Comparison of ENCODE assay signal across 13 cellular contexts in the genomic region with DNA sequence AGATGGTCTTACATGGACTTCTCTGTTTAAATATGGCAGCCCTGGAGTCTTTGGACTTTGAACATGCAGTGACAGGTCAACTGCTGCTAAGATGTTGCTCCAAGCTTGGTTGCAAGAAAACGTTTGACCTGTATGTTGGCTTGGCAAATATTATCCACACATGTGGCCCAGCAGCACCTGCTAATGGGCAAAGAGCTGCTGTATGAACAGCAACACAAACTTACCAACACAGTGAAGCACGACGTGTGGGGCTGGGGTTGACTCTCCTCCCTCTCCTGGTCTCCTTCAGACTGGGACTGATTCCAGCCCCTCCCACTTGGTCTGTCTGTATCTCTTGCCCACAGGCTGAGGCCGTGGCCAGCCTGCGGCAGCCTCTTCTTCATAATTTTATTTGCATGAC. TPM values are rescaled to one million over a fixed set of nuclear protein-coding genes. Genes with fewer than 3 reads are reported as not detected.
DNase-seq lines count a peak whose midpoint lies in the region; ATAC-seq and TF ChIP-seq lines count a peak whose summit lies in the region.
"Had no signal": no experiment of that assay in that cellular context is flagged by ENCODE, and none has a peak within 500 bp of the region (broad histone marks: within the 10 kb centered on the region; RNA-seq: fewer than 3 reads in every experiment).

No MANE protein-coding gene starts in this region.

- no peaks in the 10 kb centered on the region for H3K27me3 Mint-ChIP-seq in type B pancreatic cell

- TF ChIP-seq CTCF in mammary epithelial cell (conservative IDR thresholded peaks at IDR 0.05 in 1 of 2, IDR thresholded peaks at IDR 0.05 in 1 of 2; ENCODE audit: extremely low read depth in 1 of 2, insufficient read depth in 1 of 2, low read depth in 1 of 2, low read length in 2 of 2) (no peak), type B pancreatic cell (conservative IDR thresholded peaks at IDR 0.05) (no peak)

- ATAC-seq in HG02678 (IDR thresholded peaks at IDR 0.05; ENCODE audit: unreplicated experiment): no peak

- no peaks in the 10 kb centered on the region for H3K79me2 ChIP-seq in mammary epithelial cell (ENCODE audit: insufficient read depth, low read length)

- H2AFZ ChIP-seq in mammary epithelial cell (ENCODE audit: low read depth, low read length): peak overlapping the region; percentile 13

- intact Hi-C loops in mammary epithelial cell (cut with micrococcal nuclease): no loop called here

- H3K4me3 Mint-ChIP-seq in type B pancreatic cell: peak overlapping the region; percentile 53
- H3K4me3 Mint-ChIP-seq: memory B cell had no signal

- H3K9me3 ChIP-seq in mammary epithelial cell (replicated peaks; ENCODE audit: insufficient read depth, low read length) (no peaks in the 10 kb centered on the region), muscle layer of colon (ENCODE audit: low read length) (no peaks in the 10 kb centered on the region)

- WGBS in mammary epithelial cell (ENCODE audit: low coverage, missing lambda C conversion rate): 38% methylated on average over 5 of the region's 5 CpGs

- H3K36me3 Mint-ChIP-seq in type B pancreatic cell: no peaks in the 10 kb centered on the region
- H3K36me3 Mint-ChIP-seq: memory B cell had no signal

- H3K4me1 ChIP-seq in mammary epithelial cell (ENCODE audit: insufficient read depth, low read length): no peaks in the 10 kb centered on the region
- peaks cover 45% of the 10 kb centered on the region for H3K4me1 ChIP-seq in muscle layer of colon (ENCODE audit: insufficient read depth, low read length)

- DNase-seq in DMS53 (lab: John Stamatoyannopoulos, UW) (peak; percentile 46), DMS53 treated with DMSO at 0.1 percent for 48 hours (lab: John Stamatoyannopoulos, UW; ENCODE audit: unreplicated experiment) (no peak), mammary epithelial cell (no peak), type B pancreatic cell (ENCODE audit: extremely low spot score, unreplicated experiment) (no peak), NCI-H1048 (lab: John Stamatoyannopoulos, UW) (no peak), T-helper 9 cell (no peak)
- DNase-seq: 8988T, DND-41, Kasumi-1, T1000 had no signal

- CTCF ChIA-PET in mammary epithelial cell (lab: Charles Lee; ENCODE audit: low non-redundant PET): no interaction called here

- no peaks in the 10 kb centered on the region for H3K27me3 ChIP-seq in mammary epithelial cell (ENCODE audit: insufficient read depth, low read length)
- H3K27me3 ChIP-seq in muscle layer of colon (ENCODE audit: control insufficient read depth in 1 of 2, insufficient read depth in 2 of 2, low read length in 2 of 2): no peaks in the 10 kb centered on the region

- in situ Hi-C loops in mammary epithelial cell (cut with MboI; ENCODE audit: low sequenced_read_pairs in 2 of 2): no loop called here

- BruUV-seq in mammary epithelial cell (replicated peaks; lab: Mats Ljungman, UMichigan): no TSS peak

- no peaks in the 10 kb centered on the region for H4K20me1 ChIP-seq in mammary epithelial cell (ENCODE audit: insufficient read depth, low read length)

- peaks cover 6% of the 10 kb centered on the region for H3K9me3 Mint-ChIP-seq in type B pancreatic cell
- H3K9me3 Mint-ChIP-seq: memory B cell had no signal

- H3K4me1 Mint-ChIP-seq in type B pancreatic cell (ENCODE audit: unreplicated experiment): peaks cover 64% of the 10 kb centered on the region
- H3K4me1 Mint-ChIP-seq: memory B cell had no signal

- H3K9ac ChIP-seq in mammary epithelial cell (ENCODE audit: insufficient read depth, low read length) (no peak overlapping the region), muscle layer of colon (ENCODE audit: low read length) (no peak overlapping the region)

- no peak overlapping the region for H3K4me2 ChIP-seq in mammary epithelial cell (ENCODE audit: insufficient read depth, low read depth, low read length)

- no peak overlapping the region for H3K4me3 ChIP-seq in mammary epithelial cell (replicated peaks in 1 of 3; ENCODE audit: insufficient read depth in 1 of 3, low read depth in 2 of 3, low read length in 3 of 3)
- H3K4me3 ChIP-seq in muscle layer of colon (ENCODE audit: low read depth in 1 of 2, low read length in 2 of 2): no peak overlapping the region

- peak overlapping the region; percentile 54 for H3K27ac Mint-ChIP-seq in type B pancreatic cell
- H3K27ac Mint-ChIP-seq: memory B cell had no signal

- dilution Hi-C loops in mammary epithelial cell (cut with HindIII; ENCODE audit: low sequenced_read_pairs): no loop called here

- H3K36me3 ChIP-seq in mammary epithelial cell (ENCODE audit: insufficient read depth, low read length): no peaks in the 10 kb centered on the region
- H3K36me3 ChIP-seq in muscle layer of colon (ENCODE audit: insufficient read depth, low read length): no peaks in the 10 kb centered on the region

- no peak overlapping the region for H3K27ac ChIP-seq in mammary epithelial cell (ENCODE audit: insufficient read depth, low read depth, low read length)
- peak overlapping the region; percentile 52 for H3K27ac ChIP-seq in muscle layer of colon (ENCODE audit: low read depth, low read length)

RNA-seq across cellular contexts. Expression of gene KCNE4, which starts 3.8 kb away (rescaled TPM):
- total RNA-seq in mammary epithelial cell (under 1 TPM; 0.33 to 0.71 TPM), type B pancreatic cell (ENCODE audit: low replicate concordance) (2.5 and 3.2 TPM in 2 replicates)
- 0.25 TPM for polyA plus RNA-seq in mammary epithelial cell
- not detected for polyA minus RNA-seq in mammary epithelial cell
